In the genomic region with DNA sequence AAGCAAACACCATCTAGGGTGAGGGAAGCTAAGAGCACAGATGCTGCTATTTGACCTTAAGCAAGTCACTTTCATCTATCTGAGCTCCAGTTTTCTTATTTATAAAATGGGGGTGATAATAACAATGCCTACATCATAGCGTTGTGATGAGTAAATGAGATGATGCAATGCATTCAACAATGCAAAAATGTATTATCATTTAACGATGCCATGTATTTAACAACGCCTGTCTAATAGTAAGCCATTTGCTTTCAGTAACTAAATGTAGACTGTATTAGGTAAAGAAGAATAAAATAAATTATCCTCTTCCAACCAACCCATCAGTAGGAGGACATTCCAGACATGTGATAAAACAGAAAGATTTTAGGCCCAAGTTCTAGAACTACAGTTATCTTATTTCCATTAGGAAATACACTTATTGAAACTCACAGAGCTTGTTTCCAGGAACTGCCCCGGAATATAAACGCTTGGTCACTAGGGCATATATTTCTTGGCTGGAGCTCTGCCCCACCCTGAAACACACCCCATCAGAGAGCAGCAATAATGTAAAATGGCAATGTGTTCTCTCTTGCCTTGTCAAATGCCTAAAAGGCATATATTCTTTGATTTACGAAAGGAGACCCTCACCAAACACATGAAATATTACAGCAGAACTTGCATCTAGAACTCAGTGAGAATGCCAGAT, we compare ENCODE assay signal across 17 cellular contexts.
"Had no signal": no experiment of that assay in that cellular context is flagged by ENCODE, and none has a peak within 500 bp of the region (broad histone marks: within the 10 kb centered on the region; RNA-seq: fewer than 3 reads in every experiment).

No MANE protein-coding gene starts in this region.

- H3K9me3 ChIP-seq: right atrium auricular region, SK-N-SH, stomach, upper lobe of left lung had no signal

- H3K4me3 ChIP-seq: lung, right atrium auricular region, skin epidermis, stomach, upper lobe of left lung had no signal

- FAIRE-seq: keratinocyte had no signal

- H3K4me1 ChIP-seq: right atrium auricular region, upper lobe of left lung had no signal

- H3K27ac ChIP-seq: right atrium auricular region, skin epidermis, stomach, upper lobe of left lung, WERI-Rb-1 had no signal

- H3K4me2 ChIP-seq: SK-N-SH had no signal

- DNase-seq: activated CD4-positive, alpha-beta T cell treated with anti-CD3 and anti-CD28 coated beads for 1 hour; amniotic stem cell; effector memory CD8-positive, alpha-beta T cell; foreskin melanocyte; midbrain; SK-N-SH; stimulated activated CD4-positive, alpha-beta T cell treated with anti-CD3 and anti-CD28 coated beads, Interleukin-4, amount 100 ng/mL, for 24 hours; stomach; T1000; upper lobe of left lung; WERI-Rb-1 had no signal

- ATAC-seq: effector memory CD8-positive, alpha-beta T cell; left lobe of liver; stimulated activated effector memory CD8-positive, alpha-beta T cell treated with anti-CD3 and anti-CD28 coated beads, Interleukin-12 subunit alpha, Interleukin-12 subunit beta, amount 100 ng/mL, for 72 hours had no signal

- H3K27me3 ChIP-seq: right atrium auricular region, stomach, upper lobe of left lung had no signal

- H3K36me3 ChIP-seq: right atrium auricular region, stomach, upper lobe of left lung, WERI-Rb-1 had no signal
